Comparison of ENCODE assay signal across 11 cellular contexts in genomic region chr7:76267107-76267834, GRCh38. TPM values are rescaled to one million over a fixed set of nuclear protein-coding genes. Genes with fewer than 3 reads are reported as not detected.
A peak's percentile ranks its signal among the peaks of the same experiment; 100 is the strongest.
DNase-seq lines count a peak whose midpoint lies in the region; ATAC-seq and TF ChIP-seq lines count a peak whose summit lies in the region.
"Had no signal": no experiment of that assay in that cellular context is flagged by ENCODE, and none has a peak within 500 bp of the region (broad histone marks: within the 10 kb centered on the region; RNA-seq: fewer than 3 reads in every experiment).

No MANE protein-coding gene starts in this region.

- H3K18ac ChIP-seq in mesenchymal stem cell (ENCODE audit: low read depth in 1 of 2, low read length in 2 of 2): peak overlapping the region; percentile 13 to 19

- H2BK12ac ChIP-seq in mesenchymal stem cell (ENCODE audit: low read length in 2 of 2): no peak overlapping the region

- H3K4me2 ChIP-seq in mesenchymal stem cell (ENCODE audit: low read length, poor library complexity, severe bottlenecking): peak overlapping the region; percentile 87

- 1% methylated on average over 56 of the region's 67 CpGs for WGBS in mesenchymal stem cell

- no peaks in the 10 kb centered on the region for H3K36me3 Mint-ChIP-seq in activated naive CD4-positive, alpha-beta T cell treated with anti-CD3 and anti-CD28 coated beads, Interleukin-2, amount 50 U/mL, for 72 hours
- H3K36me3 Mint-ChIP-seq in activated naive CD8-positive, alpha-beta T cell treated with anti-CD3 and anti-CD28 coated beads, Interleukin-2, amount 10 ng/mL, durations not matched to agents 7 days and 5 days: no peaks in the 10 kb centered on the region
- H3K36me3 Mint-ChIP-seq in type B pancreatic cell: no peaks in the 10 kb centered on the region

- peaks cover 4% of the 10 kb centered on the region for H3K4me1 Mint-ChIP-seq in activated naive CD8-positive, alpha-beta T cell treated with anti-CD3 and anti-CD28 coated beads, Interleukin-2, amount 10 ng/mL, durations not matched to agents 7 days and 5 days
- no peaks in the 10 kb centered on the region for H3K4me1 Mint-ChIP-seq in type B pancreatic cell (ENCODE audit: unreplicated experiment)

- H4K91ac ChIP-seq in mesenchymal stem cell (ENCODE audit: low read length): no peak overlapping the region

- no peaks in the 10 kb centered on the region for H3K79me1 ChIP-seq in mesenchymal stem cell (replicated peaks; ENCODE audit: low read length, poor library complexity, severe bottlenecking)

- H3K27ac ChIP-seq in mesenchymal stem cell (ENCODE audit: low read length, poor library complexity, severe bottlenecking): no peak overlapping the region

- no peak overlapping the region for H3K27ac Mint-ChIP-seq in activated naive CD4-positive, alpha-beta T cell treated with anti-CD3 and anti-CD28 coated beads, Interleukin-2, amount 50 U/mL, for 72 hours
- no peak overlapping the region for H3K27ac Mint-ChIP-seq in activated naive CD8-positive, alpha-beta T cell treated with anti-CD3 and anti-CD28 coated beads, Interleukin-2, amount 10 ng/mL, durations not matched to agents 7 days and 5 days
- H3K27ac Mint-ChIP-seq in type B pancreatic cell: no peak overlapping the region

- H3K9me3 Mint-ChIP-seq in activated naive CD4-positive, alpha-beta T cell treated with anti-CD3 and anti-CD28 coated beads, Interleukin-2, amount 50 U/mL, for 72 hours: no peaks in the 10 kb centered on the region
- no peaks in the 10 kb centered on the region for H3K9me3 Mint-ChIP-seq in activated naive CD8-positive, alpha-beta T cell treated with anti-CD3 and anti-CD28 coated beads, Interleukin-2, amount 10 ng/mL, durations not matched to agents 7 days and 5 days
- H3K9me3 Mint-ChIP-seq in type B pancreatic cell: no peaks in the 10 kb centered on the region

- no peak overlapping the region for H2BK15ac ChIP-seq in mesenchymal stem cell (ENCODE audit: low read depth, poor library complexity, severe bottlenecking)

- POLR2A ChIA-PET in activated naive CD8-positive, alpha-beta T cell treated with anti-CD3 and anti-CD28 coated beads, Interleukin-2, amount 10 ng/mL, durations not matched to agents 7 days and 5 days (lab: Charles Lee): interaction anchor here (0.6 kb wide), 1 partner anchor 100 kb away, joined by 3 read pairs; no protein-coding TSS in a partner anchor

- H3K9ac ChIP-seq in mesenchymal stem cell (ENCODE audit: low read length): no peak overlapping the region

- peak overlapping the region; percentile 29 to 44 for H3K4me3 ChIP-seq in mesenchymal stem cell (ENCODE audit: insufficient read depth in 1 of 2, low read depth in 1 of 2, low read length in 2 of 2)

- no peak overlapping the region for H2BK5ac ChIP-seq in mesenchymal stem cell (ENCODE audit: low read depth, low read length, poor library complexity, severe bottlenecking)

- H4K8ac ChIP-seq in mesenchymal stem cell (ENCODE audit: low read length): no peak overlapping the region

- TF ChIP-seq CTCF in type B pancreatic cell (conservative IDR thresholded peaks at IDR 0.05): no peak

- peaks cover 14% of the 10 kb centered on the region for H3K4me1 ChIP-seq in mesenchymal stem cell (ENCODE audit: control insufficient read depth, insufficient read depth, low read depth, low read length)

- H2AFZ ChIP-seq in mesenchymal stem cell (ENCODE audit: low read depth, low read length): peak overlapping the region; percentile 60

- no peak overlapping the region for H3K14ac ChIP-seq in mesenchymal stem cell (ENCODE audit: low read length in 2 of 2)

- H3K36me3 ChIP-seq in mesenchymal stem cell (ENCODE audit: control insufficient read depth in 1 of 2, insufficient read depth in 2 of 2, low read depth in 1 of 2, low read length in 2 of 2): no peaks in the 10 kb centered on the region

- peak; percentile 48 to 58 for ATAC-seq in activated naive CD4-positive, alpha-beta T cell treated with anti-CD3 and anti-CD28 coated beads, Interleukin-2, amount 50 U/mL, for 72 hours
- peak; percentile 53 for ATAC-seq in activated naive CD8-positive, alpha-beta T cell treated with anti-CD3 and anti-CD28 coated beads, Interleukin-2, amount 10 ng/mL, durations not matched to agents 7 days and 5 days (ENCODE audit: low read depth)
- ATAC-seq in GM21529 (IDR thresholded peaks at IDR 0.05; ENCODE audit: unreplicated experiment): no peak

- peaks cover 48% of the 10 kb centered on the region in 2 experiments for H3K27me3 ChIP-seq in mesenchymal stem cell (ENCODE audit: control insufficient read depth in 1 of 2, insufficient read depth in 1 of 2, low read length in 2 of 2)

- H3K4me3 Mint-ChIP-seq in activated naive CD8-positive, alpha-beta T cell treated with anti-CD3 and anti-CD28 coated beads, Interleukin-2, amount 10 ng/mL, durations not matched to agents 7 days and 5 days: peak overlapping the region; percentile 62
- peak overlapping the region; percentile 59 for H3K4me3 Mint-ChIP-seq in type B pancreatic cell

- no peak overlapping the region for H2BK120ac ChIP-seq in mesenchymal stem cell (ENCODE audit: low read depth, low read length)

- H3K27me3 Mint-ChIP-seq in activated naive CD8-positive, alpha-beta T cell treated with anti-CD3 and anti-CD28 coated beads, Interleukin-2, amount 10 ng/mL, durations not matched to agents 7 days and 5 days: peaks cover 17% of the 10 kb centered on the region
- H3K27me3 Mint-ChIP-seq in type B pancreatic cell: peaks cover 65% of the 10 kb centered on the region

- H3K9me3 ChIP-seq in mesenchymal stem cell (ENCODE audit: control insufficient read depth, low read length): no peaks in the 10 kb centered on the region

- peak overlapping the region in 1 of 2 experiments; percentile 96 for H3K23ac ChIP-seq in mesenchymal stem cell (ENCODE audit: low read length in 2 of 2)

- no peak overlapping the region for H2AK5ac ChIP-seq in mesenchymal stem cell (ENCODE audit: low read length, severe bottlenecking)

- DNase-seq in activated naive CD4-positive, alpha-beta T cell treated with anti-CD3 and anti-CD28 coated beads, Interleukin-2, amount 50 U/mL, for 72 hours (ENCODE audit: low spot score in 2 of 2): no peak
- DNase-seq in activated naive CD4-positive, alpha-beta T cell (lab: John Stamatoyannopoulos, UW): no peak
- DNase-seq in activated naive CD8-positive, alpha-beta T cell treated with anti-CD3 and anti-CD28 coated beads, Interleukin-2, amount 10 ng/mL, durations not matched to agents 7 days and 5 days: peak; percentile 61
- DNase-seq in mesenchymal stem cell (no peak), type B pancreatic cell (ENCODE audit: extremely low spot score, unreplicated experiment) (no peak), NCI-H1092 treated with DMSO at 0.1 percent for 48 hours (lab: John Stamatoyannopoulos, UW) (no peak)
- no peak for DNase-seq in central memory CD4-positive, alpha-beta T cell
- DNase-seq: caudate nucleus, left cardiac atrium, T-helper 9 cell had no signal

- no peak overlapping the region for H3K4ac ChIP-seq in mesenchymal stem cell (ENCODE audit: low read depth in 1 of 2, low read length in 2 of 2)

RNA-seq across cellular contexts. Expression of gene HSPB1, which starts 35.2 kb away (rescaled TPM):
- 10 to 100 TPM; 42.5 to 78.1 TPM for total RNA-seq in activated naive CD4-positive, alpha-beta T cell treated with anti-CD3 and anti-CD28 coated beads, Interleukin-2, amount 50 U/mL, for 72 hours
- total RNA-seq in activated naive CD8-positive, alpha-beta T cell treated with anti-CD3 and anti-CD28 coated beads, Interleukin-2, amount 10 ng/mL, durations not matched to agents 7 days and 5 days: 10 to 100 TPM; 43.3 to 47.9 TPM
- 794 TPM for polyA plus RNA-seq in mesenchymal stem cell (2013, experiment 1 of 2)
- polyA plus RNA-seq in mesenchymal stem cell (2013, experiment 2 of 2): 815 TPM
- 228 and 315 TPM in 2 replicates for total RNA-seq in type B pancreatic cell (ENCODE audit: low replicate concordance)
